In the genomic region with DNA sequence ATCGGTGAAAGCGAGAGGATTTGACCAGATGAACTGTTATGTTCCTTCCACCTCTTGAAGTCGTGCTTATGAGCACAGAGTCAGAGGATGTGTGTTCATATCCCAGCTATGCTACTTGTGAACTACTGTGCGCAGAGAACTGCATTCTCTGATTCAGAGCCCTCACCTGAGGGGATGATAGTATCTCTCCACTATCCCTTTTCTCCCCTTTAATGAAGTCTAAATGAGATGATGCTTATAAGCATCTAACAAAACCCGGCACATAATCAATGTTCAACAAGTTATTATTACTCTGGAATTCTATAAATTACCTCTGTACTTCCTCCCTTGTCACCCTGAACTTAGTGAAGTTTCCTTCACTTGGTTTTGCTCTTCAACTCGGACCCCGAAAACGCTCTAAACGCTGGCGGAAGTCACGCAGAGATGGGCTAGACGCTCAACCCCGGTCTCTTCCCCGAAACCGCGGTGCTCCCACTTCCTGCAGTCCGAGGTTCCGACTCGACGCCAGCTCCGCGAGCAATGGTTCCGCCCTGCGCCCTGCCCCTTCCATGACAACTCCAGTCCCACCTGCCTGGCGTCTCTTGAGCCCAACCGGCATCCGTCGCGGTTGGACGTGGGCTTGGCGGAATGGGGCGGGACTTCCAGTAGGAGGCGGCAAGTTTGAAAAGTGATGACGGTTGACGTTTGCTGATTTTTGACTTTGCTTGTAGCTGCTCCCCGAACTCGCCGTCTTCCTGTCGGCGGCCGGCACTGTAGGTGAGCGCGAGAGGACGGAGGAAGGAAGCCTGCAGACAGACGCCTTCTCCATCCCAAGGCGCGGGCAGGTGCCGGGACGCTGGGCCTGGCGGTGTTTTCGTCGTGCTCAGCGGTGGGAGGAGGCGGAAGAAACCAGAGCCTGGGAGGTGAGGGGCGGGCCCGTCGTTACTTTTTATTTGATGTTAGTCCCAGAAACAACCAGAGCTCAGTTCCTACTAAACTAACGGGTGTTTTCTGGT, we compare ENCODE assay signal across 8 cellular contexts.
DNase-seq lines count a peak whose midpoint lies in the region; ATAC-seq and TF ChIP-seq lines count a peak whose summit lies in the region.

A gene (plus strand): TSS at position 644 of the 995 bp plus-strand sequence. CDS start 4,098 bp downstream, outside the sequence.

- ATAC-seq in GM19025 (IDR thresholded peaks at IDR 0.05; ENCODE audit: low read depth, unreplicated experiment) (peak; percentile 96), HG03342 (IDR thresholded peaks at IDR 0.05; ENCODE audit: unreplicated experiment) (peak; percentile 95)
- ATAC-seq in central memory CD8-positive, alpha-beta T cell (replicated peaks; ENCODE audit: extremely low read depth, poor library complexity, severe bottlenecking), result peak; percentile 91

- H3K36me3 Mint-ChIP-seq in central memory CD8-positive, alpha-beta T cell (ENCODE audit: insufficient read depth), result peaks cover 12% of the 10 kb centered on the region

- no peak for TF ChIP-seq CTCF in AG09309 (IDR thresholded peaks at IDR 0.05; ENCODE audit: control insufficient read depth, insufficient read depth, low read depth, low read length, missing control alignments)

- H3K27me3 Mint-ChIP-seq in central memory CD8-positive, alpha-beta T cell, result no peaks in the 10 kb centered on the region

- DNase-seq in AG09309 (ENCODE audit: low read depth) (peak; percentile 97), NCI-H446 (lab: John Stamatoyannopoulos, UW) (peak; percentile 96 to 99), iris pigment epithelial cell (ENCODE audit: low read depth) (peak; percentile 100)
- peak; percentile 95 for DNase-seq in activated CD4-positive, CD25-positive, alpha-beta regulatory T cell treated with anti-CD3 and anti-CD28 coated beads, Interleukin-2, amount 50 U/mL, for 16 hours (ENCODE audit: low read depth, low spot score)
- DNase-seq in central memory CD8-positive, alpha-beta T cell (ENCODE audit: low spot score in 2 of 2), result peak; percentile 93 to 96
- peak; percentile 93 to 96 for DNase-seq in stimulated activated CD4-positive, alpha-beta T cell treated with anti-CD3 and anti-CD28 coated beads, Interleukin-12 subunit alpha, Interleukin-12 subunit beta, amount 100 ng/mL, for 24 hours (ENCODE audit: low read depth in 2 of 2)

- H3K4me3 Mint-ChIP-seq in central memory CD8-positive, alpha-beta T cell, result peak within 1 kb of the TSS; percentile 87

- H3K27ac Mint-ChIP-seq in central memory CD8-positive, alpha-beta T cell (ENCODE audit: low read depth), result peak within 1 kb of the TSS; percentile 95

- H3K9me3 Mint-ChIP-seq in central memory CD8-positive, alpha-beta T cell, result no peaks in the 10 kb centered on the region

- H3K4me3 ChIP-seq in AG09309 (ENCODE audit: control insufficient read depth, low read depth, low read length), result peak within 1 kb of the TSS; percentile 57

- peaks cover 23% of the 10 kb centered on the region for H3K4me1 Mint-ChIP-seq in central memory CD8-positive, alpha-beta T cell

Comparison
In these comparisons a context has a peak if more than half of its experiments do, and no peak if none do; other contexts are left out.
1. Peak in every context shown above with its lines: DNase-seq, ATAC-seq and H3K4me3 ChIP-seq.